ENCODE assay signal across 1 cellular context in the genomic region with DNA sequence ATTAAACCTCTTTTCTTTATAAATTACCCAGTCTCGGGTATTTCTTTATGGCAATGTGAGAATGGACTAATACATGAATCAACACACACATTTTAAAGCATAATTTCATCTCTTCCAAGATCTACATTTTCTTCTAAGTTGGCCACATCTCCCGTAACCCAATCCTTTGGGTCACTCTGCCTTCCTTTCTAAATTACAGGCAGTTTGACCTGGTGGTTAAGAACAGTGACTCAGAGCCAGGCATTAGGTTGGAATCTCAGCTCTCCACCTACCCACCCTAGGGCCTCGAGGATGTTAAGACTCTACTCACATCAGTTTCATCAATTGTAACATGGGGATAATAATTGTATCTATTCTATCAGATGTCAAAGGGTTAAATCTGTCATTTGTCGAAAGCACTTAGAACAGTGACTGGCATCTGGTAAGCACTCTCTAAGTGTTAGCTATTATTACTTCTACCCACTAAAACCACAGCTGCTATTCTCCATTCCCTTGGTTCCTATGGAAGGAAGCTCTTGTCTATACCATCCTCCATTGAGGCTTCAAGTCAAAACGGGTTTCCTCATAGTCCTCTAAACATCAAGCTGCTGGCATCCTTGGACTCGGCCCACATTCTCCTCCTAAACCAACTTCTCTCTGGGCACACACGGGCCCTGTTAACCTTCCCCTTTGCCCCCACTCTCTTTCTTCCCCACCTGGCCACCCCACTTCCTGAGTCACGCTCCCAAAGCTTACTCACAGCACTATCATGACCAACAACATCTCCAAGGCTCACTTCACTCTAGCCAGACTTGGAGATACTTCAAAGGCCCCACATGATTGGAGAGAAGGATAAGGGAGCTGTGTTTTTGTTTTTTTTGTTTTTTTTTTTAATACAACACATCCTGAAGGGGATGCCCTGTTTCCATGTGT.
TF ChIP-seq lines count a peak whose summit lies in the region.

No MANE protein-coding gene starts in this region.

TF ChIP-seq in HepG2, 621 proteins besides CTCF, POLR2A, EP300 and RAD21 (continued from another document):
- peak; percentile 34; the same call in 1 of the 2 replicates for TF ChIP-seq ZNF652 (CRISPR knock-in tag; IDR thresholded peaks at IDR 0.05; ENCODE audit: borderline replicate concordance, low read depth)
